ENCODE assay signal across 20 cellular contexts in the genomic region with DNA sequence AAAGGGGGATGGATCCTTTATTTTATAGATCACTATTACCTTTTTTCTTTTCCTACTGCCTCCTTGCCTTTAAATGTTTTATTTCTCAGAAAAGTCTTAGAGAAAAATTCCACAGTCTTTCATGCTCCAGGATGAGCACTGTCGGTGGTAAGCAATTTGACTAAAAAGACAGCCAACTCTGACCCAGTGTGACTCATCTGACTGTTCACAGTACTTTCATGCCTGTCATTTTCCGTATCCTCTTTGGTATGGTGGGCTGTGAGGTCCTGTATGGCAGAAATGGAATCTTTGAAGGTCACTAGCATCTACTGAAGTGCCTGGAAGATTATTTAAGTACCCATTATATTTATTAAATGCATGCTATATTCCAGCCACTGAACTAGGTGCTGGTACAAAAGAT. TPM values are rescaled to one million over a fixed set of nuclear protein-coding genes. Genes with fewer than 3 reads are reported as not detected.
DNase-seq lines count a peak whose midpoint lies in the region; ATAC-seq, FAIRE-seq and TF ChIP-seq lines count a peak whose summit lies in the region.
"Had no signal": no experiment of that assay in that cellular context is flagged by ENCODE, and none has a peak within 500 bp of the region (broad histone marks: within the 10 kb centered on the region; RNA-seq: fewer than 3 reads in every experiment).

No MANE protein-coding gene starts in this region.

- intact Hi-C loops in HepG2 (cut with micrococcal nuclease; ENCODE audit: unreplicated experiment): no loop called here
- intact Hi-C loops in activated CD4-positive, alpha-beta memory T cell treated with anti-CD3 and anti-CD28 coated beads for 36 hours (cut with micrococcal nuclease): no loop called here
- intact Hi-C loops in natural killer cell (cut with micrococcal nuclease): no loop called here

- TF ChIP-seq CTCF in choroid plexus epithelial cell (conservative IDR thresholded peaks at IDR 0.05; ENCODE audit: low read depth, low read length) (no peak), HepG2 (CRISPR knock-in tag; IDR thresholded peaks at IDR 0.05) (no peak), natural killer cell (IDR thresholded peaks at IDR 0.05) (no peak)

- DNase-seq in Daoy (ENCODE audit: low read depth) (peak; percentile 37), M059J (ENCODE audit: low read depth) (peak; percentile 5), choroid plexus epithelial cell (ENCODE audit: low read depth) (peak; percentile 67), HepG2 (ENCODE audit: low spot score) (no peak), NCI-H526 treated with DMSO at 0.1 percent for 48 hours (lab: John Stamatoyannopoulos, UW) (no peak), natural killer cell (no peak)
- DNase-seq in activated CD4-positive, alpha-beta memory T cell treated with anti-CD3 and anti-CD28 coated beads for 36 hours: no peak
- DNase-seq: activated CD4-positive, alpha-beta T cell treated with anti-CD3 and anti-CD28 coated beads, Interleukin-2, amount 50 U/mL, for 48 hours; AML-193; cerebellar nuclear complex; COR-L47; GOT3; immature natural killer cell; Kasumi-1; NCI-H187 treated with DMSO at 0.1 percent for 48 hours; NCI-H510A treated with DMSO at 0.1 percent for 48 hours had no signal

- no peak overlapping the region for H3K27ac Mint-ChIP-seq in activated CD4-positive, alpha-beta memory T cell treated with anti-CD3 and anti-CD28 coated beads for 36 hours
- H3K27ac Mint-ChIP-seq in natural killer cell: no peak overlapping the region
- H3K27ac Mint-ChIP-seq: immature natural killer cell, memory B cell had no signal

- TF ChIP-seq POLR2A in HepG2 (IDR thresholded peaks at IDR 0.05; ENCODE audit: insufficient read depth in 1 of 2, low read depth in 2 of 2, low read length in 2 of 2): no peak

- H3K27me3 ChIP-seq in HepG2 (ENCODE audit: control insufficient read depth in 1 of 2, insufficient read depth in 2 of 2, low read length in 2 of 2): peaks cover 0 to 3% of the 10 kb centered on the region in 2 experiments; a peak in 1 of 5 replicates

- POLR2A ChIA-PET in HepG2 (lab: Yijun Ruan, JAX): no interaction called here
- POLR2A ChIA-PET in activated CD4-positive, alpha-beta memory T cell treated with anti-CD3 and anti-CD28 coated beads for 36 hours (lab: Charles Lee): no interaction called here

- no TSS peak for BruUV-seq in HepG2 (replicated peaks; lab: Mats Ljungman, UMichigan)

- H3K4me3 Mint-ChIP-seq in activated CD4-positive, alpha-beta memory T cell treated with anti-CD3 and anti-CD28 coated beads for 36 hours: no peak overlapping the region
- no peak overlapping the region for H3K4me3 Mint-ChIP-seq in natural killer cell
- H3K4me3 Mint-ChIP-seq: immature natural killer cell, memory B cell had no signal

- H3K27ac ChIP-seq in mesodermal cell (ENCODE audit: low read depth, low read length, severe bottlenecking): peak overlapping the region; percentile 77
- no peak overlapping the region for H3K27ac ChIP-seq in HepG2 (ENCODE audit: extremely low read length, insufficient read depth, low read length)

- H3K36me3 ChIP-seq in mesodermal cell (ENCODE audit: control insufficient read depth, insufficient read depth, low read length): peaks cover 3% of the 10 kb centered on the region
- H3K36me3 ChIP-seq in HepG2 (replicated peaks in 1 of 2; ENCODE audit: control insufficient read depth in 1 of 2, insufficient read depth in 2 of 2, low read length in 2 of 2): no peaks in the 10 kb centered on the region

- in situ Hi-C loops in HepG2 (cut with HindIII; ENCODE audit: extremely low pct_ligation_motif_present, low pct_unique_long_range_greater_than_20kb): no loop called here

- no peaks in the 10 kb centered on the region for H4K20me1 ChIP-seq in HepG2 (ENCODE audit: insufficient read depth, low read length)

- no peak for TF ChIP-seq EP300 in HepG2 (IDR thresholded peaks at IDR 0.05; ENCODE audit: low read depth in 2 of 2, low read length in 2 of 2)
- no peak for TF ChIP-seq EP300 in HepG2 (CRISPR knock-in tag; IDR thresholded peaks at IDR 0.05; ENCODE audit: borderline replicate concordance)

- H3K4me2 ChIP-seq in HepG2 (ENCODE audit: low read depth, low read length): no peak overlapping the region

- H3K9me3 Mint-ChIP-seq in activated CD4-positive, alpha-beta memory T cell treated with anti-CD3 and anti-CD28 coated beads for 36 hours: no peaks in the 10 kb centered on the region
- no peaks in the 10 kb centered on the region for H3K9me3 Mint-ChIP-seq in natural killer cell
- H3K9me3 Mint-ChIP-seq: immature natural killer cell had no signal

- no peaks in the 10 kb centered on the region for H3K36me3 Mint-ChIP-seq in activated CD4-positive, alpha-beta memory T cell treated with anti-CD3 and anti-CD28 coated beads for 36 hours
- H3K36me3 Mint-ChIP-seq in natural killer cell: no peaks in the 10 kb centered on the region
- H3K36me3 Mint-ChIP-seq: immature natural killer cell, memory B cell had no signal

- CTCF ChIA-PET in HepG2 (lab: Yijun Ruan, JAX; ENCODE audit: low intra/inter-chr PET ratio, low total read pairs): no interaction called here
- CTCF ChIA-PET in activated CD4-positive, alpha-beta memory T cell treated with anti-CD3 and anti-CD28 coated beads for 36 hours (lab: Charles Lee): no interaction called here

- FAIRE-seq in HepG2 (lab: Jason Lieb, UNC): no peak
- FAIRE-seq: G401.6, TTC549 had no signal

- no peaks in the 10 kb centered on the region for H3K4me1 Mint-ChIP-seq in activated CD4-positive, alpha-beta memory T cell treated with anti-CD3 and anti-CD28 coated beads for 36 hours (ENCODE audit: low read depth)
- H3K4me1 Mint-ChIP-seq in natural killer cell: no peaks in the 10 kb centered on the region
- H3K4me1 Mint-ChIP-seq: immature natural killer cell, memory B cell had no signal

- peaks cover 9% of the 10 kb centered on the region for H3K27me3 Mint-ChIP-seq in activated CD4-positive, alpha-beta memory T cell treated with anti-CD3 and anti-CD28 coated beads for 36 hours
- peaks cover 7 to 12% of the 10 kb centered on the region in 2 donors for H3K27me3 Mint-ChIP-seq in natural killer cell (ENCODE audit: low read depth in 2 of 2)

- 17 to 25% methylated on average over 1 of the region's 2 CpGs for WGBS in mesodermal cell (ENCODE audit: insufficient coverage in 2 of 2), 2 experiments
- 0% methylated on average over 2 of the region's 2 CpGs for WGBS in HepG2 (ENCODE audit: low lambda C conversion rate)

- H3K9me3 ChIP-seq in mesodermal cell (ENCODE audit: control insufficient read depth, low read length) (no peaks in the 10 kb centered on the region), HepG2 (ENCODE audit: low read length) (no peaks in the 10 kb centered on the region)

- no peak overlapping the region for H3K9ac ChIP-seq in HepG2 (ENCODE audit: insufficient read depth, low read depth, low read length)

- ATAC-seq in HepG2 (no peak), natural killer cell (no peak)

- H3K4me1 ChIP-seq in mesodermal cell (ENCODE audit: control insufficient read depth, insufficient read depth, low read length, poor library complexity, severe bottlenecking): peaks cover 14% of the 10 kb centered on the region
- H3K4me1 ChIP-seq in HepG2 (ENCODE audit: insufficient read depth, low read length): peaks cover 21% of the 10 kb centered on the region

- no peak overlapping the region for H2AFZ ChIP-seq in HepG2 (ENCODE audit: low read length)

- no peaks in the 10 kb centered on the region for H3K79me2 ChIP-seq in HepG2 (ENCODE audit: insufficient read depth, low read length)

- no peak for TF ChIP-seq RAD21 in HepG2 (CRISPR knock-in tag; IDR thresholded peaks at IDR 0.05)

- H3K4me3 ChIP-seq in choroid plexus epithelial cell (ENCODE audit: low read depth, low read length) (no peak overlapping the region), mesodermal cell (ENCODE audit: extremely low read depth, insufficient read depth, low read length, poor library complexity, severe bottlenecking) (no peak overlapping the region), HepG2 (replicated peaks in 1 of 3; ENCODE audit: insufficient read depth in 1 of 3, low read depth in 2 of 3, low read length in 3 of 3) (no peak overlapping the region)

RNA-seq across cellular contexts. Expression of a gene that starts 2.1 kb away (rescaled TPM):
- total RNA-seq in Daoy (2014; rRNA removed; shearing (Covaris generic)): 0.24 TPM in 1 of 2 replicates, not detected in the other
- total RNA-seq in M059J (2014; rRNA removed; shearing (Covaris generic)): 0.10 TPM in 1 of 2 replicates, not detected in the other
- 24.1 TPM for polyA plus RNA-seq in mesodermal cell (2013, experiment 1 of 2)
- polyA plus RNA-seq in mesodermal cell (2013, experiment 2 of 2): 25.7 TPM
- not detected in 2 replicates for total RNA-seq in HepG2 (2016; rRNA removed; fragmentation: Illumina TruSeq; extraction: Trizol)
- not detected in 2 replicates for total RNA-seq in HepG2 (2016; cell fraction: cytosol; rRNA removed; fragmentation: Illumina TruSeq; extraction: Trizol; ENCODE audit: low read depth)
- not detected in 2 replicates for total RNA-seq in HepG2 (2016; cell fraction: insoluble cytoplasmic fraction; rRNA removed; fragmentation: Illumina TruSeq; extraction: Trizol)
- not detected in 2 replicates for total RNA-seq in HepG2 (2016; cell fraction: membrane; rRNA removed; fragmentation: Illumina TruSeq; extraction: Trizol)
- total RNA-seq in HepG2 (2016; cell fraction: nucleus; rRNA removed; fragmentation: Illumina TruSeq; extraction: Trizol): not detected in 2 replicates
- polyA plus RNA-seq in HepG2 (2011; rRNA removed): not detected in 2 replicates
- polyA plus RNA-seq in HepG2 (2011; cell fraction: cytosol; rRNA removed): not detected in 2 replicates
- polyA plus RNA-seq in HepG2 (2011; cell fraction: nucleus; rRNA removed): not detected in 2 replicates
- 0.05 and 0.08 TPM in 2 replicates for polyA plus RNA-seq in HepG2 (2012)
- polyA plus RNA-seq in HepG2 (2016; cell fraction: cytosol; fragmentation: Illumina TruSeq; extraction: Trizol; ENCODE audit: low read depth): not detected in 2 replicates
- polyA plus RNA-seq in HepG2 (2016; cell fraction: insoluble cytoplasmic fraction; fragmentation: Illumina TruSeq; extraction: Trizol; ENCODE audit: low read depth): not detected in 2 replicates
- polyA plus RNA-seq in HepG2 (2016; cell fraction: membrane; fragmentation: Illumina TruSeq; extraction: Trizol; ENCODE audit: low read depth): not detected in 2 replicates
- not detected in 2 replicates for polyA plus RNA-seq in HepG2 (2016; cell fraction: nucleus; fragmentation: Illumina TruSeq; extraction: Trizol; ENCODE audit: insufficient read depth, low read depth)
- polyA minus RNA-seq in HepG2 (2011; rRNA and poly(A)+ RNA removed; ENCODE audit: low replicate concordance): not detected in 2 replicates
- not detected in 2 replicates for polyA minus RNA-seq in HepG2 (2011; cell fraction: cytosol; rRNA and poly(A)+ RNA removed)
- polyA minus RNA-seq in HepG2 (2011; cell fraction: nucleus; rRNA and poly(A)+ RNA removed): not detected in 2 replicates
- total RNA-seq in activated CD4-positive, alpha-beta memory T cell treated with anti-CD3 and anti-CD28 coated beads for 36 hours: not detected
- total RNA-seq in natural killer cell: not detected

RNA-seq across cellular contexts. Expression of a gene that starts 27.7 kb away (rescaled TPM):
- 7.7 and 8.5 TPM in 2 replicates for total RNA-seq in Daoy (2014; rRNA removed; shearing (Covaris generic))
- 2.9 and 3.4 TPM in 2 replicates for total RNA-seq in M059J (2014; rRNA removed; shearing (Covaris generic))
- polyA plus RNA-seq in mesodermal cell (2013, experiment 1 of 2): 5.3 TPM
- 4.5 TPM for polyA plus RNA-seq in mesodermal cell (2013, experiment 2 of 2)
- total RNA-seq in HepG2 (2016; rRNA removed; fragmentation: Illumina TruSeq; extraction: Trizol) (16.2 and 19.5 TPM in 2 replicates), natural killer cell (10 to 100 TPM in 2 of 3 donors, 1 to 10 TPM in 1; 5.7 to 12.2 (median 11.8) TPM)
- 1.6 TPM in 2 replicates for total RNA-seq in HepG2 (2016; cell fraction: cytosol; rRNA removed; fragmentation: Illumina TruSeq; extraction: Trizol; ENCODE audit: low read depth)
- 16.1 and 18.2 TPM in 2 replicates for total RNA-seq in HepG2 (2016; cell fraction: insoluble cytoplasmic fraction; rRNA removed; fragmentation: Illumina TruSeq; extraction: Trizol)
- 5.7 and 6.3 TPM in 2 replicates for total RNA-seq in HepG2 (2016; cell fraction: membrane; rRNA removed; fragmentation: Illumina TruSeq; extraction: Trizol)
- 13.7 and 13.8 TPM in 2 replicates for total RNA-seq in HepG2 (2016; cell fraction: nucleus; rRNA removed; fragmentation: Illumina TruSeq; extraction: Trizol)
- 6.9 and 7.7 TPM in 2 replicates for polyA plus RNA-seq in HepG2 (2011; rRNA removed)
- polyA plus RNA-seq in HepG2 (2011; cell fraction: cytosol; rRNA removed): 4.5 and 5.9 TPM in 2 replicates
- polyA plus RNA-seq in HepG2 (2011; cell fraction: nucleus; rRNA removed): 9.2 and 10.2 TPM in 2 replicates
- 8.2 and 9.2 TPM in 2 replicates for polyA plus RNA-seq in HepG2 (2012)
- 0.59 and 0.63 TPM in 2 replicates for polyA plus RNA-seq in HepG2 (2016; cell fraction: cytosol; fragmentation: Illumina TruSeq; extraction: Trizol; ENCODE audit: low read depth)
- polyA plus RNA-seq in HepG2 (2016; cell fraction: insoluble cytoplasmic fraction; fragmentation: Illumina TruSeq; extraction: Trizol; ENCODE audit: low read depth): 18.9 and 19.6 TPM in 2 replicates
- 3.1 and 3.7 TPM in 2 replicates for polyA plus RNA-seq in HepG2 (2016; cell fraction: membrane; fragmentation: Illumina TruSeq; extraction: Trizol; ENCODE audit: low read depth)
- polyA plus RNA-seq in HepG2 (2016; cell fraction: nucleus; fragmentation: Illumina TruSeq; extraction: Trizol; ENCODE audit: insufficient read depth, low read depth): 12.7 and 14.0 TPM in 2 replicates
- polyA minus RNA-seq in HepG2 (2011; rRNA and poly(A)+ RNA removed; ENCODE audit: low replicate concordance): 21.5 and 21.9 TPM in 2 replicates
- polyA minus RNA-seq in HepG2 (2011; cell fraction: cytosol; rRNA and poly(A)+ RNA removed): 8.2 and 10.2 TPM in 2 replicates
- polyA minus RNA-seq in HepG2 (2011; cell fraction: nucleus; rRNA and poly(A)+ RNA removed): 27.7 and 32.0 TPM in 2 replicates
- 10 to 100 TPM; 11.3 to 11.4 TPM for total RNA-seq in activated CD4-positive, alpha-beta memory T cell treated with anti-CD3 and anti-CD28 coated beads for 36 hours

Comparison
In these comparisons a context has a peak if more than half of its experiments do, and no peak if none do; other contexts are left out.
1. DNase-seq: peak in Daoy (single experiment), M059J (single experiment) and choroid plexus epithelial cell (single experiment); none in HepG2 (single experiment), NCI-H526 treated with DMSO at 0.1 percent for 48 hours (single experiment), activated CD4-positive, alpha-beta memory T cell treated with anti-CD3 and anti-CD28 coated beads for 36 hours (single experiment) and natural killer cell (single experiment).